ENCODE assay signal across 21 cellular contexts in the genomic region with DNA sequence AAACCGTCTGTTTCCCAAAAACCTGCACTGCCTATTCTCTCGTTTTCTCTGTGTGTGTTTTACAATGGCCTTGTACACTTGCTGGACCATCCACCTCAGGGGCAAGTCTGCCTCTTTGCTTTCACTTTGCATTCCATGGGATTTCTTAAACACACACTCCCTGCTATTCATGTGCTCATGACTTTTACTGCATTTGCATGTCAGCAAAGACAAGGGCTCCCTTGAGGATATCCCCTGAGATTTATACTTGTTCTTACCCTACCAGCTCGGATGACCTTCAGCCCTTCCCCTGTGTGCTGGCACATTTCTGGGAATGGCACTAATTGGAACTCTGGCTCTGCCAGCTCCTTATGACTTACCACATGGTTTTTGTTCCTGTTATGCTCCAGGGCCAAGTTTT.
"Had no signal": no experiment of that assay in that cellular context is flagged by ENCODE, and none has a peak within 500 bp of the region (broad histone marks: within the 10 kb centered on the region; RNA-seq: fewer than 3 reads in every experiment).

No MANE protein-coding gene starts in this region.

- H3K27ac Mint-ChIP-seq: endodermal cell; stimulated activated naive B cell treated with anti-CD40 and anti-IgM and Interleukin-4, amounts not matched to agents 10 μg/mL and 1 μg/mL and 100 μg/mL, for 72 hours; stimulated activated naive CD8-positive, alpha-beta T cell treated with anti-CD3 and anti-CD28 coated beads, Interleukin-15, amount 100 ng/mL, for 72 hours had no signal

- H3K27ac ChIP-seq: foreskin keratinocyte, spleen, testis, tibial nerve, upper lobe of right lung, vagina had no signal

- ATAC-seq: foreskin keratinocyte; naive thymus-derived CD4-positive, alpha-beta T cell; sciatic nerve; stimulated activated naive B cell treated with anti-CD40 and anti-IgM and Interleukin-4, amounts not matched to agents 10 μg/mL and 1 μg/mL and 100 μg/mL, for 72 hours; stimulated activated naive CD8-positive, alpha-beta T cell treated with anti-CD3 and anti-CD28 coated beads, Interleukin-15, amount 100 ng/mL, for 72 hours; upper lobe of right lung had no signal

- H3K4me1 Mint-ChIP-seq: naive thymus-derived CD4-positive, alpha-beta T cell; neural crest cell; stimulated activated naive B cell treated with anti-CD40 and anti-IgM and Interleukin-4, amounts not matched to agents 10 μg/mL and 1 μg/mL and 100 μg/mL, for 72 hours; stimulated activated naive CD8-positive, alpha-beta T cell treated with anti-CD3 and anti-CD28 coated beads, Interleukin-15, amount 100 ng/mL, for 72 hours had no signal

- H3K9me3 Mint-ChIP-seq: neural crest cell had no signal

- DNase-seq: effector CD4-positive, alpha-beta T cell; endodermal cell; erythroblast; foreskin keratinocyte; head of caudate nucleus; hypothalamus; kidney glomerular epithelial cell; naive thymus-derived CD4-positive, alpha-beta T cell; posterior cingulate gyrus; spleen; stimulated activated CD4-positive, alpha-beta T cell treated with anti-CD3 and anti-CD28 coated beads, Interleukin-15, amount 100 ng/mL, for 24 hours; stimulated activated CD4-positive, alpha-beta T cell treated with anti-CD3 and anti-CD28 coated beads, Interleukin-1b, Interleukin-23, amount 100 ng/mL, for 48 hours; stimulated activated CD4-positive, alpha-beta T cell treated with anti-CD3 and anti-CD28 coated beads, Interleukin-4, amount 100 ng/mL, for 24 hours; stimulated activated naive B cell treated with anti-CD40 and anti-IgM and Interleukin-4, amounts not matched to agents 10 μg/mL and 1 μg/mL and 100 μg/mL, for 72 hours; stimulated activated naive CD8-positive, alpha-beta T cell treated with anti-CD3 and anti-CD28 coated beads, Interleukin-15, amount 100 ng/mL, for 72 hours; testis; upper lobe of right lung had no signal

- H3K36me3 ChIP-seq: spleen, tibial nerve, upper lobe of right lung, vagina had no signal

- H3K36me3 Mint-ChIP-seq: naive thymus-derived CD4-positive, alpha-beta T cell; stimulated activated naive B cell treated with anti-CD40 and anti-IgM and Interleukin-4, amounts not matched to agents 10 μg/mL and 1 μg/mL and 100 μg/mL, for 72 hours had no signal

- H3K4me1 ChIP-seq: foreskin keratinocyte, spleen, testis, tibial nerve, upper lobe of right lung, vagina had no signal

- H3K27me3 ChIP-seq: foreskin keratinocyte, spleen, testis, tibial nerve, upper lobe of right lung, vagina had no signal

- H3K4me3 Mint-ChIP-seq: endodermal cell; naive thymus-derived CD4-positive, alpha-beta T cell; neural crest cell; stimulated activated naive B cell treated with anti-CD40 and anti-IgM and Interleukin-4, amounts not matched to agents 10 μg/mL and 1 μg/mL and 100 μg/mL, for 72 hours; stimulated activated naive CD8-positive, alpha-beta T cell treated with anti-CD3 and anti-CD28 coated beads, Interleukin-15, amount 100 ng/mL, for 72 hours had no signal

- H3K4me3 ChIP-seq: spleen, testis, tibial nerve, upper lobe of right lung, vagina had no signal

- H3K27me3 Mint-ChIP-seq: stimulated activated naive B cell treated with anti-CD40 and anti-IgM and Interleukin-4, amounts not matched to agents 10 μg/mL and 1 μg/mL and 100 μg/mL, for 72 hours; stimulated activated naive CD8-positive, alpha-beta T cell treated with anti-CD3 and anti-CD28 coated beads, Interleukin-15, amount 100 ng/mL, for 72 hours had no signal
